ENCODE assay signal across 9 cellular contexts in genomic region chr20:31257364-31257763, GRCh38. TPM values are rescaled to one million over a fixed set of nuclear protein-coding genes. Genes with fewer than 3 reads are reported as not detected.
"Had no signal": no experiment of that assay in that cellular context is flagged by ENCODE, and none has a peak within 500 bp of the region (broad histone marks: within the 10 kb centered on the region; RNA-seq: fewer than 3 reads in every experiment).

TSS of gene DEFB115 (plus strand) at chr20:31257664. CDS start at chr20:31257664, 0 bp downstream.

- DNase-seq: H9, HCEC 1CT, IMR-90 had no signal

- H2AFZ ChIP-seq: GM23338 had no signal

- H3K4me3 ChIP-seq: GM23338, K562 had no signal

- H3K27ac ChIP-seq: HL-60 had no signal

- FAIRE-seq: H1, H54, K562 had no signal

- H3K4me2 ChIP-seq: GM23338 had no signal

- ATAC-seq: GM23338, K562 had no signal

RNA-seq across cellular contexts. Expression of gene DEFB115, which starts in this region (rescaled TPM):
- total RNA-seq: GM23338, H1, H9, HT1080, IMR-90, K562 had no signal
